ENCODE assay signal across 15 cellular contexts in genomic region chr5:179568731-179569130, GRCh38. TPM values are rescaled to one million over a fixed set of nuclear protein-coding genes. Genes with fewer than 3 reads are reported as not detected.
A peak's percentile ranks its signal among the peaks of the same experiment; 100 is the strongest.
DNase-seq lines count a peak whose midpoint lies in the region; ATAC-seq and TF ChIP-seq lines count a peak whose summit lies in the region.
"Had no signal": no experiment of that assay in that cellular context is flagged by ENCODE, and none has a peak within 500 bp of the region (broad histone marks: within the 10 kb centered on the region; RNA-seq: fewer than 3 reads in every experiment).

No MANE protein-coding gene starts in this region.

- H3K27me3 Mint-ChIP-seq in activated T-helper 2 cell treated with anti-CD3 and anti-CD28 coated beads, Interferon-gamma antibody, Interleukin-2, Interleukin-4, amounts not matched to agents 10 μg/mL and 5 μg/mL and 100 μg/mL, durations not matched to agents 14 hours and 24 hours and 36 hours (ENCODE audit: low read depth), result no peaks in the 10 kb centered on the region
- H3K27me3 Mint-ChIP-seq in chondrocyte (ENCODE audit: low read depth), result no peaks in the 10 kb centered on the region

- H3K27me3 ChIP-seq in BLaER1 treated with 17β-estradiol and CSF1 and Interleukin-3, amounts not matched to agents 10 nM and 100 nM, result no peaks in the 10 kb centered on the region
- H3K27me3 ChIP-seq: vagina had no signal

- CTCF ChIA-PET in HEK293 (lab: Yijun Ruan, JAX), result no interaction called here

- H3K36me3 ChIP-seq in BLaER1 treated with 17β-estradiol and CSF1 and Interleukin-3, amounts not matched to agents 10 nM and 100 nM, result peaks cover 88 to 100% (median 96%) of the 10 kb centered on the region in 11 experiments
- peaks cover 66 to 81% of the 10 kb centered on the region in 2 experiments for H3K36me3 ChIP-seq in HEK293 (ENCODE audit: control insufficient read depth in 2 of 2, insufficient read depth in 1 of 2, low read length in 2 of 2)

- POLR2A ChIA-PET in HEK293 (lab: Yijun Ruan, JAX), result no interaction called here

- TF ChIP-seq CTCF in HEK293 (tag by site-specific recombination; IDR thresholded peaks at IDR 0.05) (no peak), chondrocyte (IDR thresholded peaks at IDR 0.05) (no peak)

- intact Hi-C loops in activated T-helper 2 cell treated with anti-CD3 and anti-CD28 coated beads, Interferon-gamma antibody, Interleukin-2, Interleukin-4, amounts not matched to agents 10 μg/mL and 5 μg/mL and 100 μg/mL, durations not matched to agents 14 hours and 24 hours and 36 hours (cut with micrococcal nuclease), result no loop called here

- peak overlapping the region in 1 of 11 experiments; percentile 22; a peak in 1 of 22 replicates for H3K9ac ChIP-seq in BLaER1 treated with 17β-estradiol and CSF1 and Interleukin-3, amounts not matched to agents 10 nM and 100 nM

- H3K9me3 ChIP-seq in BLaER1 treated with 17β-estradiol and CSF1 and Interleukin-3, amounts not matched to agents 10 nM and 100 nM (replicated peaks in 1 of 11), result no peaks in the 10 kb centered on the region
- no peaks in the 10 kb centered on the region for H3K9me3 ChIP-seq in HEK293 (ENCODE audit: control insufficient read depth, insufficient read depth, low read depth, low read length)
- H3K9me3 ChIP-seq: vagina had no signal

- peaks cover 0 to 20% (median 10%) of the 10 kb centered on the region in 10 experiments; a peak in 14 of 20 replicates for H3K4me1 ChIP-seq in BLaER1 treated with 17β-estradiol and CSF1 and Interleukin-3, amounts not matched to agents 10 nM and 100 nM
- no peaks in the 10 kb centered on the region for H3K4me1 ChIP-seq in HEK293 (ENCODE audit: control insufficient read depth, insufficient read depth, low read length)
- H3K4me1 ChIP-seq: vagina had no signal

- peaks cover 2% of the 10 kb centered on the region for H3K4me1 Mint-ChIP-seq in activated T-helper 2 cell treated with anti-CD3 and anti-CD28 coated beads, Interferon-gamma antibody, Interleukin-2, Interleukin-4, amounts not matched to agents 10 μg/mL and 5 μg/mL and 100 μg/mL, durations not matched to agents 14 hours and 24 hours and 36 hours (ENCODE audit: low read depth)
- no peaks in the 10 kb centered on the region for H3K4me1 Mint-ChIP-seq in chondrocyte (ENCODE audit: low read depth)

- peaks cover 0 to 16% (median 0%) of the 10 kb centered on the region in 11 experiments; a peak in 7 of 22 replicates for H4K20me1 ChIP-seq in BLaER1 treated with 17β-estradiol and CSF1 and Interleukin-3, amounts not matched to agents 10 nM and 100 nM

- H3K4me3 ChIP-seq in BLaER1 treated with 17β-estradiol and CSF1 and Interleukin-3, amounts not matched to agents 10 nM and 100 nM, result no peak overlapping the region
- no peak overlapping the region for H3K4me3 ChIP-seq in HEK293 (ENCODE audit: low read depth, low read length)
- H3K4me3 ChIP-seq: vagina had no signal

- no peak overlapping the region for H3K4me3 Mint-ChIP-seq in activated T-helper 2 cell treated with anti-CD3 and anti-CD28 coated beads, Interferon-gamma antibody, Interleukin-2, Interleukin-4, amounts not matched to agents 10 μg/mL and 5 μg/mL and 100 μg/mL, durations not matched to agents 14 hours and 24 hours and 36 hours (ENCODE audit: low read depth)
- no peak overlapping the region for H3K4me3 Mint-ChIP-seq in chondrocyte (ENCODE audit: unreplicated experiment)

- H3K4me2 ChIP-seq in BLaER1 treated with 17β-estradiol and CSF1 and Interleukin-3, amounts not matched to agents 10 nM and 100 nM, result peak overlapping the region in 7 of 11 experiments; percentile 16 to 75 (median 57); a peak in 10 of 22 replicates

- H3K36me3 Mint-ChIP-seq in activated T-helper 2 cell treated with anti-CD3 and anti-CD28 coated beads, Interferon-gamma antibody, Interleukin-2, Interleukin-4, amounts not matched to agents 10 μg/mL and 5 μg/mL and 100 μg/mL, durations not matched to agents 14 hours and 24 hours and 36 hours (ENCODE audit: low read depth), result peaks cover 37% of the 10 kb centered on the region
- peaks cover 28% of the 10 kb centered on the region for H3K36me3 Mint-ChIP-seq in chondrocyte (ENCODE audit: low read depth)

- H3K9me3 Mint-ChIP-seq in activated T-helper 2 cell treated with anti-CD3 and anti-CD28 coated beads, Interferon-gamma antibody, Interleukin-2, Interleukin-4, amounts not matched to agents 10 μg/mL and 5 μg/mL and 100 μg/mL, durations not matched to agents 14 hours and 24 hours and 36 hours, result no peaks in the 10 kb centered on the region
- no peaks in the 10 kb centered on the region for H3K9me3 Mint-ChIP-seq in chondrocyte (ENCODE audit: low read depth)

- peak overlapping the region in 3 of 11 experiments; percentile 9 to 55 (median 21); a peak in 4 of 22 replicates for H3K27ac ChIP-seq in BLaER1 treated with 17β-estradiol and CSF1 and Interleukin-3, amounts not matched to agents 10 nM and 100 nM
- H3K27ac ChIP-seq in HEK293 (ENCODE audit: extremely low read depth, low read depth, low read length), result no peak overlapping the region
- H3K27ac ChIP-seq: vagina had no signal

- H3K27ac Mint-ChIP-seq in activated T-helper 2 cell treated with anti-CD3 and anti-CD28 coated beads, Interferon-gamma antibody, Interleukin-2, Interleukin-4, amounts not matched to agents 10 μg/mL and 5 μg/mL and 100 μg/mL, durations not matched to agents 14 hours and 24 hours and 36 hours, result peak overlapping the region; percentile 6
- no peak overlapping the region for H3K27ac Mint-ChIP-seq in chondrocyte (ENCODE audit: unreplicated experiment)

- no peak for ATAC-seq in GM21723 (IDR thresholded peaks at IDR 0.05; ENCODE audit: unreplicated experiment)

- no peak for DNase-seq in activated T-helper 2 cell treated with anti-CD3 and anti-CD28 coated beads, Interferon-gamma antibody, Interleukin-2, Interleukin-4, amounts not matched to agents 10 μg/mL and 5 μg/mL and 100 μg/mL, durations not matched to agents 14 hours and 24 hours and 36 hours (ENCODE audit: low spot score)
- DNase-seq in left kidney (ENCODE audit: low read depth, low spot score), result peak; percentile 50
- no peak for DNase-seq in DMS114 treated with DMSO at 0.1 percent for 48 hours (lab: John Stamatoyannopoulos, UW; ENCODE audit: unreplicated experiment)
- DNase-seq in chondrocyte (ENCODE audit: low spot score), result no peak
- no peak for DNase-seq in activated gamma-delta T cell (lab: John Stamatoyannopoulos, UW)
- DNase-seq: activated CD4-positive, alpha-beta T cell treated with anti-CD3 and anti-CD28 coated beads, Interleukin-2, amount 50 U/mL, for 48 hours; activated gamma-delta T cell treated with Interleukin-2 at 50 U/mL for 16 hours; DMS53; foreskin melanocyte; MV-4-11; NCI-H2107 had no signal

TF ChIP-seq in HEK293, 187 proteins besides CTCF, POLR2A, EP300 and RAD21:
- TF ChIP-seq SCRT2 (tag by site-specific recombination; IDR thresholded peaks at IDR 0.05), result peak; percentile 33; the same call in 1 of the 2 replicates
- TF ChIP-seq ZNF16 (tag by site-specific recombination; IDR thresholded peaks at IDR 0.05; ENCODE audit: low read depth), result no peak
TF ChIP-seq in HEK293: peak in this region for 1.

RNA-seq across cellular contexts. Expression of gene RUFY1, which starts 18.4 kb away (rescaled TPM):
- 40.2 and 42.0 TPM in 2 replicates for total RNA-seq in activated T-helper 2 cell treated with anti-CD3 and anti-CD28 coated beads, Interferon-gamma antibody, Interleukin-2, Interleukin-4, amounts not matched to agents 10 μg/mL and 5 μg/mL and 100 μg/mL, durations not matched to agents 14 hours and 24 hours and 36 hours
- 34.4 to 43.1 TPM (median 36.9 TPM) in 3 replicates for total RNA-seq in chondrocyte

RNA-seq across cellular contexts. Expression of gene HNRNPH1, which starts 54.7 kb away (rescaled TPM):
- 1,015 and 1,039 TPM in 2 replicates for total RNA-seq in activated T-helper 2 cell treated with anti-CD3 and anti-CD28 coated beads, Interferon-gamma antibody, Interleukin-2, Interleukin-4, amounts not matched to agents 10 μg/mL and 5 μg/mL and 100 μg/mL, durations not matched to agents 14 hours and 24 hours and 36 hours
- total RNA-seq in chondrocyte, result 341 to 426 TPM (median 348 TPM) in 3 replicates
